ENCODE assay signal across 19 cellular contexts in the genomic region with DNA sequence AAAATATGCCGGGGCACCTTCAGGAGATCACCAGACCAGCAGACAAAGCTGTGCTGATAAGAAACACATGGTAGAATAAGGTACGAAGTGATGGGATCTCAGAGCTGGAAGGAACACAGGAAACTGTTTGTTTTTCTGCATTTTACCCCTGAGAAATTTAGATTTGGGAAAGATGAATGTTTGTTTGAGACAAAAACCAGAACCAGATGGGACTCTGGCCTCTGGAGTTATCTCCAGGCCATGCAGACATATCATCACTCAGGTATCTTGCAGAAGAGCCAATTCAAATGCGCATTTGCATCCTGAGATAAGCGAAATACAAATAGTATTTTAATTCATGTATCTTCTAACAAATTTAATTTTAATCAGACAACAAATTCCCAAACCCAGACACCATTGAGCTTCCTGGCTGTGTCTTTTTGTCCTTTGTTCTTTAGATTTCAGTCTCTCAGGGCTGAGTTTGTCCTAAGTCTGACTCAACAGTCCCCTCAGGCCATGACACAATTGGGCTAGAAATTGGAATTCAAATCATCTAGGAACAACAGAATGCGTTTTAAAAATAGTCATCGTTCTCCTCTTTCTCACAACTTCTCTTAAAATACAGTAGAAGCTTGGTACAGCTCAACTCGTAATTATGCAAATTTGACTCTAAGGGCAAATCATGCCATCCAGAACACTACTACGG.
"Had no signal": no experiment of that assay in that cellular context is flagged by ENCODE, and none has a peak within 500 bp of the region (broad histone marks: within the 10 kb centered on the region; RNA-seq: fewer than 3 reads in every experiment).

No MANE protein-coding gene starts in this region.

- H3K36me3 ChIP-seq: gastroesophageal sphincter, neutrophil, suprapubic skin, thyroid gland, upper lobe of left lung, uterus had no signal

- H3K27me3 ChIP-seq: gastroesophageal sphincter, neutrophil, suprapubic skin, thyroid gland, upper lobe of left lung, uterus had no signal

- H3K4me1 ChIP-seq: gastroesophageal sphincter, psoas muscle, suprapubic skin, thyroid gland, uterus had no signal

- ATAC-seq: esophagus mucosa; gastroesophageal sphincter; left colon; left ventricle myocardium superior; naive thymus-derived CD4-positive, alpha-beta T cell; psoas muscle; sciatic nerve had no signal

- FAIRE-seq: endometrium, kidney had no signal

- H3K27me3 Mint-ChIP-seq: naive thymus-derived CD4-positive, alpha-beta T cell had no signal

- H3K9me3 ChIP-seq: gastroesophageal sphincter, neutrophil, suprapubic skin, thyroid gland, uterus had no signal

- H3K27ac ChIP-seq: gastroesophageal sphincter, neutrophil, psoas muscle, skin epidermis, suprapubic skin, thyroid gland, upper lobe of left lung, uterus had no signal

- H3K4me3 Mint-ChIP-seq: naive thymus-derived CD4-positive, alpha-beta T cell had no signal

- DNase-seq: effector memory CD4-positive, alpha-beta T cell; glutamatergic neuron; kidney; left colon; left ventricle myocardium superior; naive thymus-derived CD4-positive, alpha-beta T cell; psoas muscle; stimulated activated CD4-positive, alpha-beta T cell treated with anti-CD3 and anti-CD28 coated beads, Interleukin-2, amount 100 ng/mL, for 24 hours; stimulated activated naive CD4-positive, alpha-beta T cell treated with Interleukin-2 at 50 U/mL for 16 hours; thyroid gland; upper lobe of left lung; uterus had no signal

- H3K27ac Mint-ChIP-seq: naive thymus-derived CD4-positive, alpha-beta T cell had no signal

- H3K4me3 ChIP-seq: gastroesophageal sphincter, psoas muscle, skin epidermis, suprapubic skin, thyroid gland, upper lobe of left lung, uterus had no signal

- H3K36me3 Mint-ChIP-seq: naive thymus-derived CD4-positive, alpha-beta T cell had no signal
